Comparison of ENCODE assay signal across 8 cellular contexts in genomic region chr18:74495581-74496507, GRCh38. TPM values are rescaled to one million over a fixed set of nuclear protein-coding genes. Genes with fewer than 3 reads are reported as not detected.
DNase-seq lines count a peak whose midpoint lies in the region; ATAC-seq, FAIRE-seq and TF ChIP-seq lines count a peak whose summit lies in the region.

TSS of gene CNDP2 (plus strand) at chr18:74496363. CDS start at chr18:74499974, 3,611 bp downstream.

- ATAC-seq in GM21515 (IDR thresholded peaks at IDR 0.05; ENCODE audit: unreplicated experiment), result peak; percentile 72

- no peaks in the 10 kb centered on the region for H4K20me1 ChIP-seq in OCI-LY3 (ENCODE audit: insufficient read depth, low read length)

- H3K27me3 Mint-ChIP-seq in mesothelial cell of epicardium (ENCODE audit: low read depth), result peaks cover 2% of the 10 kb centered on the region

- TF ChIP-seq CTCF in OCI-LY3 (IDR thresholded peaks at IDR 0.05; ENCODE audit: low read depth, low read length) (no peak), mesothelial cell of epicardium (IDR thresholded peaks at IDR 0.05; ENCODE audit: unreplicated experiment) (no peak)

- H3K36me3 Mint-ChIP-seq in mesothelial cell of epicardium, result no peaks in the 10 kb centered on the region

- H3K4me3 Mint-ChIP-seq in mesothelial cell of epicardium, result peak within 1 kb of the TSS; percentile 94

- H3K79me2 ChIP-seq in OCI-LY3 (ENCODE audit: low read length), result peaks cover 46% of the 10 kb centered on the region

- peak; percentile 98 for FAIRE-seq in endometrium (lab: Jason Lieb, UNC)

- peak within 1 kb of the TSS; percentile 75 for H3K27ac ChIP-seq in OCI-LY3 (ENCODE audit: low read length)

- DNase-seq in D341Med (ENCODE audit: low spot score) (peak; percentile 100), HuH-7 (ENCODE audit: low spot score) (peak; percentile 91), mesothelial cell of epicardium (ENCODE audit: low spot score in 2 of 2, unreplicated experiment in 2 of 2) (peak; percentile 100)
- DNase-seq in activated CD8-positive, alpha-beta memory T cell treated with anti-CD3 and anti-CD28 coated beads, Interleukin-2, amount 50 U/mL, for 48 hours, result peak; percentile 100
- DNase-seq in stimulated activated CD8-positive, alpha-beta memory T cell treated with anti-CD3 and anti-CD28 coated beads, Interleukin-15, amount 100 ng/mL, for 48 hours (ENCODE audit: low read depth in 2 of 2), result peak; percentile 99 to 100

- H3K4me3 ChIP-seq in OCI-LY3 (ENCODE audit: low read length), result peak within 1 kb of the TSS; percentile 84

- H3K4me1 Mint-ChIP-seq in mesothelial cell of epicardium, result peaks cover 38% of the 10 kb centered on the region

- H3K4me2 ChIP-seq in OCI-LY3 (ENCODE audit: low read length), result peak within 1 kb of the TSS; percentile 88

- peaks cover 37% of the 10 kb centered on the region for H3K4me1 ChIP-seq in OCI-LY3 (ENCODE audit: low read length)

- peaks cover 9% of the 10 kb centered on the region for H3K36me3 ChIP-seq in OCI-LY3 (replicated peaks; ENCODE audit: low read depth, low read length)

- H3K9me3 Mint-ChIP-seq in mesothelial cell of epicardium, result no peaks in the 10 kb centered on the region

- H3K27me3 ChIP-seq in OCI-LY3 (ENCODE audit: low read depth, low read length), result peaks cover 14% of the 10 kb centered on the region

- peak within 1 kb of the TSS; percentile 96 for H3K27ac Mint-ChIP-seq in mesothelial cell of epicardium

- H3K9ac ChIP-seq in OCI-LY3 (ENCODE audit: low read length), result peak within 1 kb of the TSS; percentile 84

- H3K9me3 ChIP-seq in OCI-LY3 (ENCODE audit: insufficient read depth, low read length), result no peaks in the 10 kb centered on the region

- H2AFZ ChIP-seq in OCI-LY3 (ENCODE audit: low read depth, low read length), result peak within 1 kb of the TSS; percentile 94

RNA-seq across cellular contexts. Expression of gene CNDP2, which starts in this region (rescaled TPM):
- total RNA-seq in mesothelial cell of epicardium, result 195 to 198 TPM (median 197 TPM) in 3 replicates

Comparison
In these comparisons a context has a peak if more than half of its experiments do, and no peak if none do; other contexts are left out.
1. Peak in every context shown above with its lines: DNase-seq, ATAC-seq, H3K4me3 ChIP-seq and H3K27ac ChIP-seq.